25 cellular contexts compared by ENCODE assay signal in genomic region chr12:70268972-70269371, GRCh38.
"Had no signal": no experiment of that assay in that cellular context is flagged by ENCODE, and none has a peak within 500 bp of the region (broad histone marks: within the 10 kb centered on the region; RNA-seq: fewer than 3 reads in every experiment).

No MANE protein-coding gene starts in this region.

- ATAC-seq: effector memory CD8-positive, alpha-beta T cell; gastrocnemius medialis; left cardiac atrium; pancreas; psoas muscle; stimulated activated naive CD8-positive, alpha-beta T cell treated with anti-CD3 and anti-CD28 coated beads, Interleukin-15, Interleukin-2, amounts not matched to agents 100 U/mL and 50 U/mL, for 24 hours had no signal

- H3K27me3 Mint-ChIP-seq: activated naive CD4-positive, alpha-beta T cell treated with anti-CD3 and anti-CD28 coated beads, Interleukin-2, amount 10 ng/mL, durations not matched to agents 7 days and 5 days; activated naive CD8-positive, alpha-beta T cell treated with anti-CD3 and anti-CD28 coated beads, Interleukin-2, amount 10 ng/mL, durations not matched to agents 7 days and 5 days; effector memory CD8-positive, alpha-beta T cell; naive B cell had no signal

- H3K4me3 ChIP-seq: coronary artery, gastrocnemius medialis, pancreas, psoas muscle, right atrium auricular region, spleen, thoracic aorta had no signal

- H3K4me3 Mint-ChIP-seq: activated naive CD4-positive, alpha-beta T cell treated with anti-CD3 and anti-CD28 coated beads, Interleukin-2, amount 10 ng/mL, durations not matched to agents 7 days and 5 days; activated naive CD8-positive, alpha-beta T cell treated with anti-CD3 and anti-CD28 coated beads, Interleukin-2, amount 10 ng/mL, durations not matched to agents 7 days and 5 days; effector memory CD8-positive, alpha-beta T cell; naive B cell; neural crest cell had no signal

- H3K27me3 ChIP-seq: brain microvascular endothelial cell, gastrocnemius medialis, pancreas, right atrium auricular region, spleen had no signal

- H3K27ac ChIP-seq: brain microvascular endothelial cell, coronary artery, gastrocnemius medialis, psoas muscle, right atrium auricular region, spleen, thoracic aorta had no signal

- H3K9me3 ChIP-seq: gastrocnemius medialis, pancreas, psoas muscle, right atrium auricular region, spleen, thoracic aorta had no signal

- H3K9me3 Mint-ChIP-seq: activated naive CD4-positive, alpha-beta T cell treated with anti-CD3 and anti-CD28 coated beads, Interleukin-2, amount 10 ng/mL, durations not matched to agents 7 days and 5 days; effector memory CD8-positive, alpha-beta T cell; naive B cell; neural crest cell had no signal

- DNase-seq: activated CD4-positive, alpha-beta T cell treated with anti-CD3 and anti-CD28 coated beads for 4 hours; activated CD4-positive, alpha-beta T cell treated with anti-CD3 and anti-CD28 coated beads, Interleukin-2, amount 50 U/mL, for 48 hours; activated CD8-positive, alpha-beta memory T cell treated with anti-CD3 and anti-CD28 coated beads for 24 hours; activated gamma-delta T cell; activated naive CD4-positive, alpha-beta T cell treated with anti-CD3 and anti-CD28 coated beads, Interleukin-2, amount 10 ng/mL, durations not matched to agents 7 days and 5 days; activated naive CD8-positive, alpha-beta T cell treated with anti-CD3 and anti-CD28 coated beads, Interleukin-2, amount 10 ng/mL, durations not matched to agents 7 days and 5 days; brain microvascular endothelial cell; effector memory CD8-positive, alpha-beta T cell; erythroblast; gastrocnemius medialis; glutamatergic neuron; left cardiac atrium; mammary epithelial cell; naive B cell; nucleus accumbens; pancreas; psoas muscle; spleen; stimulated activated naive CD8-positive, alpha-beta T cell treated with anti-CD3 and anti-CD28 coated beads, Interleukin-15, Interleukin-2, amounts not matched to agents 100 U/mL and 50 U/mL, for 24 hours; T-helper 9 cell; trophoblast cell had no signal

- H3K36me3 ChIP-seq: brain microvascular endothelial cell, gastrocnemius medialis, pancreas, right atrium auricular region, spleen, thoracic aorta had no signal

- H3K27ac Mint-ChIP-seq: activated naive CD4-positive, alpha-beta T cell treated with anti-CD3 and anti-CD28 coated beads, Interleukin-2, amount 10 ng/mL, durations not matched to agents 7 days and 5 days; activated naive CD8-positive, alpha-beta T cell treated with anti-CD3 and anti-CD28 coated beads, Interleukin-2, amount 10 ng/mL, durations not matched to agents 7 days and 5 days had no signal
